ENCODE assay signal across 32 cellular contexts in genomic region chr21:42127164-42128125, GRCh38. TPM values are rescaled to one million over a fixed set of nuclear protein-coding genes. Genes with fewer than 3 reads are reported as not detected.
"Had no signal": no experiment of that assay in that cellular context is flagged by ENCODE, and none has a peak within 500 bp of the region (broad histone marks: within the 10 kb centered on the region; RNA-seq: fewer than 3 reads in every experiment).

No MANE protein-coding gene starts in this region.

- H3K4me2 ChIP-seq: SK-N-SH had no signal

- H3K36me3 Mint-ChIP-seq: activated naive CD4-positive, alpha-beta T cell treated with anti-CD3 and anti-CD28 coated beads, Interleukin-2, amount 50 U/mL, for 72 hours; brain had no signal

- H3K9ac ChIP-seq: SK-N-SH had no signal

- DNase-seq: activated CD4-positive, alpha-beta T cell treated with anti-CD3 and anti-CD28 coated beads, Interleukin-2, amount 10 ng/mL, durations not matched to agents 24 days and 14 days; activated CD4-positive, alpha-beta T cell treated with anti-CD3 and anti-CD28 coated beads, Interleukin-2, amount 50 U/mL, for 4 hours; activated CD8-positive, alpha-beta memory T cell treated with anti-CD3 and anti-CD28 coated beads, Interleukin-2, amount 50 U/mL, for 4 hours; activated gamma-delta T cell treated with Interleukin-2 at 50 U/mL for 16 hours; activated naive CD4-positive, alpha-beta T cell treated with anti-CD3 and anti-CD28 coated beads for 36 hours; activated T-cell treated with anti-CD3 and anti-CD28 coated beads for 4 hours; activated T-cell treated with anti-CD3 and anti-CD28 coated beads, Interleukin-2, amount 50 U/mL, for 4 hours; adrenal gland; caudate nucleus; cerebellar nuclear complex; NCI-H1105; NCI-H1436; NCI-H1694; NCI-H1930; NCI-H2081 treated with DMSO at 0.1 percent for 48 hours; NCI-H345; NCI-H524 treated with DMSO at 0.1 percent for 48 hours; PC-3; Peyer's patch; RPMI8226; SHP77 treated with DMSO at 0.1 percent for 48 hours; SK-N-SH had no signal

- ATAC-seq: activated naive CD4-positive, alpha-beta T cell treated with anti-CD3 and anti-CD28 coated beads, Interleukin-2, amount 50 U/mL, for 72 hours; activated T-cell treated with anti-CD3 and anti-CD28 coated beads, Interleukin-2, amount 50 U/mL, for 4 hours; PC-3 had no signal

- H3K4me3 Mint-ChIP-seq: activated CD4-positive, alpha-beta T cell treated with anti-CD3 and anti-CD28 coated beads, Interleukin-2, amount 10 ng/mL, durations not matched to agents 24 days and 14 days; activated naive CD4-positive, alpha-beta T cell treated with anti-CD3 and anti-CD28 coated beads for 36 hours; activated T-cell treated with anti-CD3 and anti-CD28 coated beads, Interleukin-2, amount 50 U/mL, for 4 hours; activated T-helper 1 cell treated with anti-CD3 and anti-CD28 coated beads, Interleukin-12 subunit alpha, Interleukin-12 subunit beta, Interleukin-2, Interleukin-4 antibody, amounts not matched to agents 30 ng/mL and 10 ng/mL and 1 ng/mL, durations not matched to agents 14 hours and 24 hours and 36 hours; brain; T-helper 1 cell treated with Interleukin-12 subunit alpha and Interleukin-12 subunit beta and Interleukin-4 antibody, amounts not matched to agents 30 μg/mL and 1 μg/mL, for 36 hours; T-helper 2 cell treated with Interferon-gamma antibody and Interleukin-4, amounts not matched to agents 5 μg/mL and 100 μg/mL, for 36 hours had no signal

- H3K27me3 ChIP-seq: Peyer's patch, SJSA1 had no signal

- H3K27ac Mint-ChIP-seq: activated CD4-positive, alpha-beta T cell treated with anti-CD3 and anti-CD28 coated beads, Interleukin-2, amount 10 ng/mL, durations not matched to agents 24 days and 14 days; activated naive CD4-positive, alpha-beta T cell treated with anti-CD3 and anti-CD28 coated beads for 36 hours; activated naive CD4-positive, alpha-beta T cell treated with anti-CD3 and anti-CD28 coated beads, Interleukin-2, amount 50 U/mL, for 72 hours; activated T-helper 1 cell treated with anti-CD3 and anti-CD28 coated beads, Interleukin-12 subunit alpha, Interleukin-12 subunit beta, Interleukin-2, Interleukin-4 antibody, amounts not matched to agents 30 ng/mL and 10 ng/mL and 1 ng/mL, durations not matched to agents 14 hours and 24 hours and 36 hours; brain; T-helper 1 cell treated with Interleukin-12 subunit alpha and Interleukin-12 subunit beta and Interleukin-4 antibody, amounts not matched to agents 30 μg/mL and 1 μg/mL, for 36 hours; T-helper 2 cell treated with Interferon-gamma antibody and Interleukin-4, amounts not matched to agents 5 μg/mL and 100 μg/mL, for 36 hours had no signal

- FAIRE-seq: bronchial epithelial cell, TTC549 had no signal

- H3K9me3 ChIP-seq: adrenal gland, Peyer's patch, SK-N-SH had no signal

- H3K9me3 Mint-ChIP-seq: activated CD4-positive, alpha-beta T cell treated with anti-CD3 and anti-CD28 coated beads, Interleukin-2, amount 10 ng/mL, durations not matched to agents 24 days and 14 days; activated naive CD4-positive, alpha-beta T cell treated with anti-CD3 and anti-CD28 coated beads for 36 hours; activated naive CD4-positive, alpha-beta T cell treated with anti-CD3 and anti-CD28 coated beads, Interleukin-2, amount 50 U/mL, for 72 hours; activated T-cell treated with anti-CD3 and anti-CD28 coated beads, Interleukin-2, amount 50 U/mL, for 4 hours; activated T-helper 1 cell treated with anti-CD3 and anti-CD28 coated beads, Interleukin-12 subunit alpha, Interleukin-12 subunit beta, Interleukin-2, Interleukin-4 antibody, amounts not matched to agents 30 ng/mL and 10 ng/mL and 1 ng/mL, durations not matched to agents 14 hours and 24 hours and 36 hours; T-helper 1 cell treated with Interleukin-12 subunit alpha and Interleukin-12 subunit beta and Interleukin-4 antibody, amounts not matched to agents 30 μg/mL and 1 μg/mL, for 36 hours; T-helper 2 cell treated with Interferon-gamma antibody and Interleukin-4, amounts not matched to agents 5 μg/mL and 100 μg/mL, for 36 hours had no signal

- H3K4me1 Mint-ChIP-seq: brain had no signal

- H3K4me3 ChIP-seq: adrenal gland, Peyer's patch, SJSA1 had no signal

- H3K4me1 ChIP-seq: adrenal gland, Peyer's patch had no signal

- H3K27ac ChIP-seq: adrenal gland, Peyer's patch, SJSA1 had no signal

- H3K36me3 ChIP-seq: adrenal gland, Peyer's patch, SJSA1 had no signal

RNA-seq across cellular contexts. Expression of gene UMODL1, which starts 56.3 kb away (rescaled TPM):
- total RNA-seq: activated CD4-positive, alpha-beta T cell treated with anti-CD3 and anti-CD28 coated beads, Interleukin-2, amount 10 ng/mL, durations not matched to agents 24 days and 14 days; activated naive CD4-positive, alpha-beta T cell treated with anti-CD3 and anti-CD28 coated beads for 36 hours; activated T-cell treated with anti-CD3 and anti-CD28 coated beads, Interleukin-2, amount 50 U/mL, for 4 hours; activated T-helper 1 cell treated with anti-CD3 and anti-CD28 coated beads, Interleukin-12 subunit alpha, Interleukin-12 subunit beta, Interleukin-2, Interleukin-4 antibody, amounts not matched to agents 30 ng/mL and 10 ng/mL and 1 ng/mL, durations not matched to agents 14 hours and 24 hours and 36 hours; bronchial epithelial cell; MCF 10A; NCI-H460; PC-3; SJSA1 had no signal
- polyA plus RNA-seq: SK-N-SH had no signal
